Comparison of ENCODE assay signal across 12 cellular contexts in the genomic region with DNA sequence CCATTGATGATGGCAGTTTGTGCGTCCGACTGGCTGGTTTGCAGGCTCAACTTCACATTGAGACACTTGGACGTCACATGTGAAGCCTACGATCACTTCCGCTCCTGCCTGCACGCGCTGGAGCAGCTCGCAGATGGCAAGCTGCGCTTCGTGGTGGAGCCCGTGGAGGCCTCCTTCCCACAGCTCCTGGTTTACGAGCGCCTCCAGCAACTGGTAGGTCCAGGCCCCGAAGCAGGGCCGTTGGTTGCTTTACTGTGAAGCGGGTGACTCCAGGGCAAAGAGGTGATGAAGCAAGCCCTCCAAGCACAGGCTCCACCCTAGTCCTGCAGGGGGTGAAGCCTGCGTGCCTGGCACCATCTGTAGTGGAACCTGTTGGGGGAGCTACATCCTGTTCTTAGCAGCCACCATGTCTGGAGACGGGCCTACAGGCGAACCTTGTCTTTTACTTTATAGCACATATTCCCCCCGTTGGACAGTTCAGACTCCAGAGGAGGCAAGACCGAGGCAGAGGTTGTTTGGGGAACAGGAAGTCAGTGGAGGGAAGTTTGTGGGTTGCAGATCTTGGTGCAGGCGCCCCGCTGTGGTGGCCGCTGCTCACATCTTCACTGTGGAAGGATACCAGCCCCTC. TPM values are rescaled to one million over a fixed set of nuclear protein-coding genes. Genes with fewer than 3 reads are reported as not detected.
DNase-seq lines count a peak whose midpoint lies in the region; ATAC-seq and TF ChIP-seq lines count a peak whose summit lies in the region.
"Had no signal": no experiment of that assay in that cellular context is flagged by ENCODE, and none has a peak within 500 bp of the region (broad histone marks: within the 10 kb centered on the region; RNA-seq: fewer than 3 reads in every experiment).

No MANE protein-coding gene starts in this region.

- TF ChIP-seq CTCF in Loucy (conservative IDR thresholded peaks at IDR 0.05; ENCODE audit: low read length) (0 out of 2 replicates have a peak, but pooled peaks have one; percentile 9), lower lobe of right lung (IDR thresholded peaks at IDR 0.05) (peak; percentile 18), glutamatergic neuron (IDR thresholded peaks at IDR 0.05; ENCODE audit: partially characterized antibody, unreplicated experiment) (no peak), mammary epithelial cell (conservative IDR thresholded peaks at IDR 0.05 in 1 of 2, IDR thresholded peaks at IDR 0.05 in 1 of 2; ENCODE audit: extremely low read depth in 1 of 2, insufficient read depth in 1 of 2, low read depth in 1 of 2, low read length in 2 of 2) (no peak), GM13977 (IDR thresholded peaks at IDR 0.05; ENCODE audit: extremely low read depth, insufficient read depth, missing control alignments) (no peak)

- H2AFZ ChIP-seq in Loucy (ENCODE audit: low read length) (no peak overlapping the region), mammary epithelial cell (ENCODE audit: low read depth, low read length) (no peak overlapping the region)

- no peaks in the 10 kb centered on the region for H3F3A ChIP-seq in Loucy (ENCODE audit: low read depth)

- H3K4me3 ChIP-seq in Loucy (ENCODE audit: low read length, poor library complexity, severe bottlenecking) (no peak overlapping the region), lower lobe of right lung (peak overlapping the region; percentile 28), mammary epithelial cell (replicated peaks in 1 of 3; ENCODE audit: insufficient read depth in 1 of 3, low read depth in 2 of 3, low read length in 3 of 3) (no peak overlapping the region)
- H3K4me3 ChIP-seq: ascending aorta had no signal

- H3K9me2 ChIP-seq in Loucy (replicated peaks; ENCODE audit: low read depth, low read length) = no peaks in the 10 kb centered on the region

- no peak overlapping the region for H3K27ac Mint-ChIP-seq in glutamatergic neuron (ENCODE audit: unreplicated experiment)

- intact Hi-C loops in lower lobe of right lung (cut with DNase I) = no loop called here
- intact Hi-C loops in mammary epithelial cell (cut with micrococcal nuclease) = no loop called here

- H4K20me1 ChIP-seq in Loucy (ENCODE audit: insufficient read depth, low read length, poor library complexity, severe bottlenecking) = no peaks in the 10 kb centered on the region
- H4K20me1 ChIP-seq in mammary epithelial cell (ENCODE audit: insufficient read depth, low read length) = no peaks in the 10 kb centered on the region

- in situ Hi-C loops in mammary epithelial cell (cut with MboI; ENCODE audit: low sequenced_read_pairs in 2 of 2) = no loop called here
- in situ Hi-C loops in GM13977 (cut with MboI; ENCODE audit: low pct_unique_long_range_greater_than_20kb, low sequenced_read_pairs, unreplicated experiment) = no loop called here

- H3K27me3 Mint-ChIP-seq in activated T-cell treated with anti-CD3 and anti-CD28 coated beads, Interleukin-2, amount 50 U/mL, for 4 hours (ENCODE audit: low read depth) = no peaks in the 10 kb centered on the region
- H3K27me3 Mint-ChIP-seq in glutamatergic neuron (ENCODE audit: unreplicated experiment) = peaks cover 3% of the 10 kb centered on the region

- no TSS peak for BruUV-seq in mammary epithelial cell (replicated peaks; lab: Mats Ljungman, UMichigan)

- H3K4me2 ChIP-seq in Loucy (ENCODE audit: low read depth, low read length, poor library complexity, severe bottlenecking) = no peak overlapping the region
- H3K4me2 ChIP-seq in mammary epithelial cell (ENCODE audit: insufficient read depth, low read depth, low read length) = no peak overlapping the region

- H3K4me3 Mint-ChIP-seq in activated T-cell treated with anti-CD3 and anti-CD28 coated beads, Interleukin-2, amount 50 U/mL, for 4 hours = no peak overlapping the region
- H3K4me3 Mint-ChIP-seq in glutamatergic neuron (ENCODE audit: unreplicated experiment) = no peak overlapping the region

- H3K4me1 Mint-ChIP-seq in activated T-cell treated with anti-CD3 and anti-CD28 coated beads, Interleukin-2, amount 50 U/mL, for 4 hours (ENCODE audit: low read depth) = peaks cover 10% of the 10 kb centered on the region
- peaks cover 6% of the 10 kb centered on the region for H3K4me1 Mint-ChIP-seq in glutamatergic neuron (ENCODE audit: low read depth, unreplicated experiment)

- WGBS in mammary epithelial cell (ENCODE audit: low coverage, missing lambda C conversion rate) = 80% methylated on average over 18 of the region's 24 CpGs

- H3K9me3 ChIP-seq in Loucy (ENCODE audit: insufficient read depth, low read depth, low read length) (no peaks in the 10 kb centered on the region), lower lobe of right lung (no peaks in the 10 kb centered on the region), mammary epithelial cell (replicated peaks; ENCODE audit: insufficient read depth, low read length) (no peaks in the 10 kb centered on the region)
- H3K9me3 ChIP-seq: ascending aorta had no signal

- peaks cover 52% of the 10 kb centered on the region for H3K36me3 Mint-ChIP-seq in activated T-cell treated with anti-CD3 and anti-CD28 coated beads, Interleukin-2, amount 50 U/mL, for 4 hours (ENCODE audit: insufficient read depth)
- H3K36me3 Mint-ChIP-seq in glutamatergic neuron (ENCODE audit: unreplicated experiment) = peaks cover 20% of the 10 kb centered on the region

- dilution Hi-C loops in mammary epithelial cell (cut with HindIII; ENCODE audit: low sequenced_read_pairs) = no loop called here

- no peaks in the 10 kb centered on the region for H3K27me3 ChIP-seq in Loucy (ENCODE audit: insufficient read depth, low read length, poor library complexity, severe bottlenecking)
- no peaks in the 10 kb centered on the region for H3K27me3 ChIP-seq in lower lobe of right lung (ENCODE audit: low read depth)
- no peaks in the 10 kb centered on the region for H3K27me3 ChIP-seq in mammary epithelial cell (ENCODE audit: insufficient read depth, low read length)
- H3K27me3 ChIP-seq: ascending aorta had no signal

- ATAC-seq in activated T-cell treated with anti-CD3 and anti-CD28 coated beads, Interleukin-2, amount 50 U/mL, for 4 hours = peak; percentile 53 to 66
- ATAC-seq in lower lobe of right lung (peak; percentile 85 to 88), HG03139 (IDR thresholded peaks at IDR 0.05; ENCODE audit: unreplicated experiment) (no peak)

- H3K9ac ChIP-seq in Loucy (ENCODE audit: low read depth, low read length, poor library complexity, severe bottlenecking) (no peak overlapping the region), mammary epithelial cell (ENCODE audit: insufficient read depth, low read length) (no peak overlapping the region)

- H3K4me1 ChIP-seq in Loucy (ENCODE audit: insufficient read depth, low read length, poor library complexity, severe bottlenecking) = peaks cover 3% of the 10 kb centered on the region
- no peaks in the 10 kb centered on the region for H3K4me1 ChIP-seq in lower lobe of right lung
- no peaks in the 10 kb centered on the region for H3K4me1 ChIP-seq in mammary epithelial cell (ENCODE audit: insufficient read depth, low read length)
- H3K4me1 ChIP-seq: ascending aorta had no signal

- DNase-seq in Ammon's horn (ENCODE audit: low spot score) = peak; percentile 43
- DNase-seq in activated T-cell treated with anti-CD3 and anti-CD28 coated beads, Interleukin-2, amount 50 U/mL, for 4 hours = no peak
- peak; percentile 78 for DNase-seq in lower lobe of right lung
- DNase-seq in glutamatergic neuron = no peak
- DNase-seq in mammary epithelial cell = no peak
- DNase-seq in GM13977 (ENCODE audit: low spot score) = no peak
- DNase-seq: mesendoderm had no signal

- no peaks in the 10 kb centered on the region for H3K9me3 Mint-ChIP-seq in activated T-cell treated with anti-CD3 and anti-CD28 coated beads, Interleukin-2, amount 50 U/mL, for 4 hours
- H3K9me3 Mint-ChIP-seq in glutamatergic neuron (ENCODE audit: unreplicated experiment) = peaks cover 5% of the 10 kb centered on the region

- H3K79me2 ChIP-seq in Loucy (ENCODE audit: insufficient read depth, low read length) (no peaks in the 10 kb centered on the region), mammary epithelial cell (ENCODE audit: insufficient read depth, low read length) (no peaks in the 10 kb centered on the region)

- peak overlapping the region; percentile 78 for H3K27ac ChIP-seq in lower lobe of right lung
- H3K27ac ChIP-seq in mammary epithelial cell (ENCODE audit: insufficient read depth, low read depth, low read length) = no peak overlapping the region
- H3K27ac ChIP-seq: VCaP had no signal

- CTCF ChIA-PET in mammary epithelial cell (lab: Charles Lee; ENCODE audit: low non-redundant PET) = no interaction called here

- H3K36me3 ChIP-seq in Loucy (ENCODE audit: insufficient read depth, low read length) (peaks cover 31% of the 10 kb centered on the region; the same call in 1 of the 2 replicates), lower lobe of right lung (peaks cover 82% of the 10 kb centered on the region), mammary epithelial cell (ENCODE audit: insufficient read depth, low read length) (peaks cover 21% of the 10 kb centered on the region)

RNA-seq across cellular contexts. Expression of gene METTL22, which starts 23.1 kb away (rescaled TPM):
- total RNA-seq in activated T-cell treated with anti-CD3 and anti-CD28 coated beads, Interleukin-2, amount 50 U/mL, for 4 hours = 10 to 100 TPM; 18.7 to 20.0 (median 19.1) TPM
- 43.5 TPM for total RNA-seq in lower lobe of right lung
- 87.9 TPM for total RNA-seq in glutamatergic neuron (ENCODE audit: unreplicated experiment)
- total RNA-seq in mammary epithelial cell = 10 to 100 TPM; 35.2 to 40.9 TPM
- polyA plus RNA-seq in mammary epithelial cell = 21.2 TPM
- polyA minus RNA-seq in mammary epithelial cell = 19.6 TPM

RNA-seq across cellular contexts. Expression of gene ABAT, which starts 29.8 kb away (rescaled TPM):
- 1 to 10 TPM; 3.4 to 6.4 (median 4.5) TPM for total RNA-seq in activated T-cell treated with anti-CD3 and anti-CD28 coated beads, Interleukin-2, amount 50 U/mL, for 4 hours
- 12.9 TPM for total RNA-seq in lower lobe of right lung
- total RNA-seq in glutamatergic neuron (ENCODE audit: unreplicated experiment) = 70.9 TPM
- 10 to 100 TPM; 13.6 to 20.5 TPM for total RNA-seq in mammary epithelial cell
- polyA plus RNA-seq in mammary epithelial cell = 7.4 TPM
- polyA minus RNA-seq in mammary epithelial cell = 8.6 TPM

RNA-seq across cellular contexts. Expression of gene TMEM114, which starts 54.3 kb away (rescaled TPM):
- total RNA-seq in activated T-cell treated with anti-CD3 and anti-CD28 coated beads, Interleukin-2, amount 50 U/mL, for 4 hours = not detected
- total RNA-seq in lower lobe of right lung = not detected
- total RNA-seq in glutamatergic neuron (ENCODE audit: unreplicated experiment) = not detected
- not detected for total RNA-seq in mammary epithelial cell
- polyA plus RNA-seq in mammary epithelial cell = not detected
- not detected for polyA minus RNA-seq in mammary epithelial cell
- total RNA-seq: ascending aorta had no signal
- polyA plus RNA-seq: BJ had no signal

Comparison
In these comparisons a context has a peak if more than half of its experiments do, and no peak if none do; other contexts are left out.
1. DNase-seq: peak in Ammon's horn (single experiment) and lower lobe of right lung (single experiment); none in activated T-cell treated with anti-CD3 and anti-CD28 coated beads, Interleukin-2, amount 50 U/mL, for 4 hours (single experiment), glutamatergic neuron (single experiment), mammary epithelial cell (single experiment) and GM13977 (single experiment).
2. CTCF ChIP-seq: peak in Loucy (single experiment) and lower lobe of right lung (single experiment); none in glutamatergic neuron (single experiment), mammary epithelial cell (0 of 2) and GM13977 (single experiment).